ENCODE assay signal across 22 cellular contexts in genomic region chr2:168742258-168742932, GRCh38.
"Had no signal": no experiment of that assay in that cellular context is flagged by ENCODE, and none has a peak within 500 bp of the region (broad histone marks: within the 10 kb centered on the region; RNA-seq: fewer than 3 reads in every experiment).

No MANE protein-coding gene starts in this region.

- H3K4me3 ChIP-seq: gastroesophageal sphincter, tibial artery had no signal

- H3K9me3 ChIP-seq: gastroesophageal sphincter, tibial artery had no signal

- H3K4me3 Mint-ChIP-seq: activated CD4-positive, alpha-beta memory T cell treated with anti-CD3 and anti-CD28 coated beads, Interleukin-2, amount 10 ng/mL, durations not matched to agents 7 days and 5 days; activated CD4-positive, alpha-beta T cell treated with anti-CD3 and anti-CD28 coated beads, Interleukin-2, amount 10 ng/mL, durations not matched to agents 24 days and 14 days; activated naive CD4-positive, alpha-beta T cell treated with anti-CD3 and anti-CD28 coated beads for 36 hours; activated naive CD8-positive, alpha-beta T cell treated with anti-CD3 and anti-CD28 coated beads, Interleukin-2, amount 10 ng/mL, durations not matched to agents 7 days and 5 days; activated T-cell treated with anti-CD3 and anti-CD28 coated beads, Interleukin-2, amount 50 U/mL, for 72 hours; immature natural killer cell; stimulated activated effector memory CD8-positive, alpha-beta T cell treated with anti-CD3 and anti-CD28 coated beads, Interleukin-12 subunit alpha, Interleukin-12 subunit beta, amount 100 ng/mL, for 72 hours; stimulated activated naive CD8-positive, alpha-beta T cell treated with anti-CD3 and anti-CD28 coated beads, Interleukin-15, amount 100 ng/mL, for 72 hours had no signal

- H3K27ac ChIP-seq: epithelial cell of prostate, gastroesophageal sphincter, tibial artery, VCaP had no signal

- H3K4me1 ChIP-seq: tibial artery had no signal

- H3K27me3 Mint-ChIP-seq: activated CD4-positive, alpha-beta memory T cell treated with anti-CD3 and anti-CD28 coated beads, Interleukin-2, amount 10 ng/mL, durations not matched to agents 7 days and 5 days; activated CD4-positive, alpha-beta T cell treated with anti-CD3 and anti-CD28 coated beads, Interleukin-2, amount 10 ng/mL, durations not matched to agents 24 days and 14 days; activated naive CD8-positive, alpha-beta T cell treated with anti-CD3 and anti-CD28 coated beads, Interleukin-2, amount 10 ng/mL, durations not matched to agents 7 days and 5 days; stimulated activated naive CD8-positive, alpha-beta T cell treated with anti-CD3 and anti-CD28 coated beads, Interleukin-15, amount 100 ng/mL, for 72 hours had no signal

- H3K27me3 ChIP-seq: gastroesophageal sphincter, tibial artery had no signal

- ATAC-seq: activated CD4-positive, CD25-positive, alpha-beta regulatory T cell treated with anti-CD3 and anti-CD28 coated beads, Interleukin-2, amount 50 U/mL, for 24 hours; activated T-cell treated with anti-CD3 and anti-CD28 coated beads, Interleukin-2, amount 50 U/mL, for 72 hours; gastroesophageal sphincter; sciatic nerve; stimulated activated effector memory CD8-positive, alpha-beta T cell treated with anti-CD3 and anti-CD28 coated beads, Interleukin-12 subunit alpha, Interleukin-12 subunit beta, amount 100 ng/mL, for 72 hours; stimulated activated naive CD8-positive, alpha-beta T cell treated with anti-CD3 and anti-CD28 coated beads, Interleukin-15, amount 100 ng/mL, for 72 hours had no signal

- H3K36me3 Mint-ChIP-seq: stimulated activated effector memory CD8-positive, alpha-beta T cell treated with anti-CD3 and anti-CD28 coated beads, Interleukin-12 subunit alpha, Interleukin-12 subunit beta, amount 100 ng/mL, for 72 hours had no signal

- H3K27ac Mint-ChIP-seq: activated CD4-positive, alpha-beta memory T cell treated with anti-CD3 and anti-CD28 coated beads, Interleukin-2, amount 10 ng/mL, durations not matched to agents 7 days and 5 days; activated CD4-positive, alpha-beta T cell treated with anti-CD3 and anti-CD28 coated beads, Interleukin-2, amount 10 ng/mL, durations not matched to agents 24 days and 14 days; activated naive CD4-positive, alpha-beta T cell treated with anti-CD3 and anti-CD28 coated beads for 36 hours; activated naive CD8-positive, alpha-beta T cell treated with anti-CD3 and anti-CD28 coated beads, Interleukin-2, amount 10 ng/mL, durations not matched to agents 7 days and 5 days; activated T-cell treated with anti-CD3 and anti-CD28 coated beads, Interleukin-2, amount 50 U/mL, for 72 hours; immature natural killer cell; stimulated activated effector memory CD8-positive, alpha-beta T cell treated with anti-CD3 and anti-CD28 coated beads, Interleukin-12 subunit alpha, Interleukin-12 subunit beta, amount 100 ng/mL, for 72 hours; stimulated activated naive CD8-positive, alpha-beta T cell treated with anti-CD3 and anti-CD28 coated beads, Interleukin-15, amount 100 ng/mL, for 72 hours had no signal

- H3K4me1 Mint-ChIP-seq: activated naive CD8-positive, alpha-beta T cell treated with anti-CD3 and anti-CD28 coated beads, Interleukin-2, amount 10 ng/mL, durations not matched to agents 7 days and 5 days had no signal

- DNase-seq: activated CD4-positive, alpha-beta memory T cell treated with anti-CD3 and anti-CD28 coated beads, Interleukin-2, amount 10 ng/mL, durations not matched to agents 7 days and 5 days; activated CD4-positive, alpha-beta T cell treated with anti-CD3 and anti-CD28 coated beads, Interleukin-2, amount 10 ng/mL, durations not matched to agents 24 days and 14 days; activated effector memory CD4-positive, alpha-beta T cell treated with Interleukin-2 at 50 U/mL for 16 hours; activated naive CD4-positive, alpha-beta T cell treated with anti-CD3 and anti-CD28 coated beads for 36 hours; activated naive CD8-positive, alpha-beta T cell treated with anti-CD3 and anti-CD28 coated beads, Interleukin-2, amount 10 ng/mL, durations not matched to agents 7 days and 5 days; activated T-cell treated with anti-CD3 and anti-CD28 coated beads, Interleukin-2, amount 50 U/mL, for 72 hours; amniotic stem cell; head of caudate nucleus; immature natural killer cell; midbrain; occipital lobe; small intestine; stimulated activated CD4-positive, alpha-beta T cell treated with anti-CD3 and anti-CD28 coated beads, Interleukin-2, amount 100 ng/mL, for 24 hours; stimulated activated naive CD8-positive, alpha-beta T cell treated with anti-CD3 and anti-CD28 coated beads, Interleukin-15, amount 100 ng/mL, for 72 hours; T-helper 2 cell; tibial artery had no signal
